Comparison of ENCODE assay signal across 9 cellular contexts in genomic region chr3:16849795-16850194, GRCh38. TPM values are rescaled to one million over a fixed set of nuclear protein-coding genes. Genes with fewer than 3 reads are reported as not detected.
DNase-seq lines count a peak whose midpoint lies in the region; FAIRE-seq and TF ChIP-seq lines count a peak whose summit lies in the region.
"Had no signal": no experiment of that assay in that cellular context is flagged by ENCODE, and none has a peak within 500 bp of the region (broad histone marks: within the 10 kb centered on the region; RNA-seq: fewer than 3 reads in every experiment).

No MANE protein-coding gene starts in this region.

- H3K27ac Mint-ChIP-seq in endothelial cell (ENCODE audit: unreplicated experiment) = peak overlapping the region; percentile 44

- no peaks in the 10 kb centered on the region for H4K20me1 ChIP-seq in OCI-LY1 (ENCODE audit: insufficient read depth, low read length)

- peak overlapping the region; percentile 22 for H3K4me3 ChIP-seq in OCI-LY1 (ENCODE audit: low read depth, low read length, poor library complexity, severe bottlenecking)

- H3K4me3 Mint-ChIP-seq in endothelial cell (ENCODE audit: unreplicated experiment) = no peak overlapping the region

- H3K36me3 Mint-ChIP-seq in endothelial cell (ENCODE audit: low read depth, unreplicated experiment) = no peaks in the 10 kb centered on the region

- peaks cover 3% of the 10 kb centered on the region for H3K27me3 Mint-ChIP-seq in endothelial cell (ENCODE audit: unreplicated experiment)

- peaks cover 39% of the 10 kb centered on the region for H3K4me1 ChIP-seq in OCI-LY1 (ENCODE audit: insufficient read depth, low read length, severe bottlenecking)

- H3K27ac ChIP-seq in OCI-LY1 (ENCODE audit: low read depth, low read length, poor library complexity, severe bottlenecking) = peak overlapping the region; percentile 54

- H3K9ac ChIP-seq in OCI-LY1 (ENCODE audit: low read length) = peak overlapping the region; percentile 5; the same call in 1 of the 2 replicates

- no peaks in the 10 kb centered on the region for H3K79me2 ChIP-seq in OCI-LY1 (ENCODE audit: insufficient read depth, low read length)

- H3K9me2 ChIP-seq in OCI-LY1 (ENCODE audit: low read depth, low read length) = no peaks in the 10 kb centered on the region

- DNase-seq in GM12892 (ENCODE audit: insufficient read length) (no peak), endothelial cell (ENCODE audit: low spot score) (no peak), non-pigmented ciliary epithelial cell (ENCODE audit: low read depth) (peak; percentile 55), NCI-H128 (lab: John Stamatoyannopoulos, UW; ENCODE audit: unreplicated experiment) (no peak), NCI-H345 treated with DMSO at 0.1 percent for 48 hours (lab: John Stamatoyannopoulos, UW; ENCODE audit: unreplicated experiment) (no peak), HEK293T (ENCODE audit: extremely low spot score) (no peak), frontal cortex (ENCODE audit: low spot score in 2 of 2) (no peak)

- peak overlapping the region; percentile 52 for H3K4me2 ChIP-seq in OCI-LY1 (ENCODE audit: low read length)

- POLR2A ChIA-PET in HEK293T (lab: Yijun Ruan, JAX) = no interaction called here

- H3K27me3 ChIP-seq in OCI-LY1 (ENCODE audit: insufficient read depth, low read length) = no peaks in the 10 kb centered on the region

- H3F3A ChIP-seq in OCI-LY1 (ENCODE audit: insufficient read depth, low read length) = no peaks in the 10 kb centered on the region

- H3K4me1 Mint-ChIP-seq in endothelial cell (ENCODE audit: unreplicated experiment) = peaks cover 12% of the 10 kb centered on the region

- peaks cover 6% of the 10 kb centered on the region for H3K9me3 Mint-ChIP-seq in endothelial cell (ENCODE audit: unreplicated experiment)

- CTCF ChIA-PET in HEK293T (lab: Yijun Ruan, JAX) = no interaction called here

- H3K9me3 ChIP-seq in OCI-LY1 (ENCODE audit: low read length) = no peaks in the 10 kb centered on the region

- no peak for TF ChIP-seq POLR2A in GM12892 (IDR thresholded peaks at IDR 0.05; ENCODE audit: low read depth, low read length)

- peak; percentile 66 for FAIRE-seq in GM12892 (lab: Jason Lieb, UNC)
- FAIRE-seq in frontal cortex (lab: Jason Lieb, UNC) = no peak
- FAIRE-seq: colon had no signal

- H3K36me3 ChIP-seq in OCI-LY1 (ENCODE audit: insufficient read depth, low read length) = no peaks in the 10 kb centered on the region

- TF ChIP-seq CTCF in OCI-LY1 (IDR thresholded peaks at IDR 0.05; ENCODE audit: low read length) (no peak), endothelial cell (IDR thresholded peaks at IDR 0.05; ENCODE audit: unreplicated experiment) (no peak)

- H2AFZ ChIP-seq in OCI-LY1 (ENCODE audit: low read length) = no peak overlapping the region; the same call in 1 of the 2 replicates

TF ChIP-seq in HEK293T, 16 proteins besides CTCF, POLR2A, EP300 and RAD21:
- TF ChIP-seq ZNF384 (IDR thresholded peaks at IDR 0.05) (no peak), BHLHE40 (IDR thresholded peaks at IDR 0.05; ENCODE audit: borderline replicate concordance) (no peak), FOXK2 (IDR thresholded peaks at IDR 0.05) (no peak), CTBP1 (IDR thresholded peaks at IDR 0.05; ENCODE audit: borderline replicate concordance) (no peak), FOXM1 (IDR thresholded peaks at IDR 0.05; ENCODE audit: borderline replicate concordance) (no peak), SP1 (IDR thresholded peaks at IDR 0.05) (no peak), ARNT (IDR thresholded peaks at IDR 0.05) (no peak), LEF1 (IDR thresholded peaks at IDR 0.05; ENCODE audit: borderline replicate concordance) (no peak), HDGF (IDR thresholded peaks at IDR 0.05; ENCODE audit: borderline replicate concordance) (no peak), L3MBTL2 (conservative IDR thresholded peaks at IDR 0.05) (no peak), TARDBP (IDR thresholded peaks at IDR 0.05) (no peak), ELF4 (IDR thresholded peaks at IDR 0.05) (no peak), PKNOX1 (IDR thresholded peaks at IDR 0.05) (no peak), FOXA1 (IDR thresholded peaks at IDR 0.05) (no peak), SUZ12 (IDR thresholded peaks at IDR 0.05) (no peak)

RNA-seq across cellular contexts. Expression of gene PLCL2, which starts 35.0 kb away (rescaled TPM):
- 23.2 TPM for polyA plus RNA-seq in GM12892 (2012; ENCODE audit: missing spikeins)
- total RNA-seq in endothelial cell (ENCODE audit: unreplicated experiment) = 18.8 TPM
- total RNA-seq in frontal cortex = 122 TPM
